Comparison of ENCODE assay signal across 29 cellular contexts in genomic region chr12:38934078-38934584, GRCh38. TPM values are rescaled to one million over a fixed set of nuclear protein-coding genes. Genes with fewer than 3 reads are reported as not detected.
"Had no signal": no experiment of that assay in that cellular context is flagged by ENCODE, and none has a peak within 500 bp of the region (broad histone marks: within the 10 kb centered on the region; RNA-seq: fewer than 3 reads in every experiment).

No MANE protein-coding gene starts in this region.

- H3K27me3 Mint-ChIP-seq: activated CD4-positive, alpha-beta T cell treated with anti-CD3 and anti-CD28 coated beads, Interleukin-2, amount 10 ng/mL, durations not matched to agents 24 days and 14 days; activated CD8-positive, alpha-beta memory T cell treated with anti-CD3 and anti-CD28 coated beads, Interleukin-2, amount 10 ng/mL, durations not matched to agents 7 days and 5 days had no signal

- H3K4me3 Mint-ChIP-seq: activated CD4-positive, alpha-beta T cell treated with anti-CD3 and anti-CD28 coated beads, Interleukin-2, amount 10 ng/mL, durations not matched to agents 24 days and 14 days; activated CD8-positive, alpha-beta memory T cell treated with anti-CD3 and anti-CD28 coated beads, Interleukin-2, amount 10 ng/mL, durations not matched to agents 7 days and 5 days; activated naive CD8-positive, alpha-beta T cell treated with anti-CD3 and anti-CD28 coated beads, Interleukin-2, amount 50 U/mL, for 24 hours; activated T-cell treated with anti-CD3 and anti-CD28 coated beads, Interleukin-2, amount 50 U/mL, for 24 hours; activated T-helper 1 cell treated with anti-CD3 and anti-CD28 coated beads, Interleukin-12 subunit alpha, Interleukin-12 subunit beta, Interleukin-2, Interleukin-4 antibody, amounts not matched to agents 30 ng/mL and 10 ng/mL and 1 ng/mL, durations not matched to agents 14 hours and 24 hours and 36 hours had no signal

- DNase-seq: activated CD4-positive, alpha-beta T cell treated with anti-CD3 and anti-CD28 coated beads, Interleukin-2, amount 10 ng/mL, durations not matched to agents 24 days and 14 days; activated CD4-positive, alpha-beta T cell treated with anti-CD3 and anti-CD28 coated beads, Interleukin-2, amount 50 U/mL, for 48 hours; activated CD4-positive, CD25-positive, alpha-beta regulatory T cell treated with anti-CD3 and anti-CD28 coated beads, Interleukin-2, amount 50 U/mL, for 72 hours; activated CD8-positive, alpha-beta memory T cell treated with anti-CD3 and anti-CD28 coated beads, Interleukin-2, amount 10 ng/mL, durations not matched to agents 7 days and 5 days; activated effector memory CD4-positive, alpha-beta T cell treated with anti-CD3 and anti-CD28 coated beads, Interleukin-2, amount 50 U/mL, for 16 hours; activated naive CD4-positive, alpha-beta T cell treated with Interleukin-2 at 50 U/mL for 16 hours; activated naive CD8-positive, alpha-beta T cell treated with anti-CD3 and anti-CD28 coated beads, Interleukin-2, amount 50 U/mL, for 24 hours; activated T-cell treated with anti-CD3 and anti-CD28 coated beads, Interleukin-2, amount 50 U/mL, for 24 hours; amniotic stem cell; body of pancreas; central memory CD4-positive, alpha-beta T cell; NCI-H1092; NCI-H1417; NCI-H1694; NCI-H2029; NCI-H2107; NCI-H2171 treated with DMSO at 0.1 percent for 48 hours; NCI-H526; NCI-H774; SHP77; SW 1271; T-helper 9 cell had no signal

- H3K27me3 ChIP-seq: ascending aorta, body of pancreas, SJSA1 had no signal

- H3K36me3 ChIP-seq: ascending aorta, SJSA1 had no signal

- H3K4me3 ChIP-seq: ascending aorta, body of pancreas, SJSA1 had no signal

- H3K4me2 ChIP-seq: KMS-11 had no signal

- H3K36me3 Mint-ChIP-seq: activated CD8-positive, alpha-beta memory T cell treated with anti-CD3 and anti-CD28 coated beads, Interleukin-2, amount 10 ng/mL, durations not matched to agents 7 days and 5 days had no signal

- H3K27ac ChIP-seq: ascending aorta, body of pancreas, KMS-11, SJSA1 had no signal

- ATAC-seq: activated CD8-positive, alpha-beta memory T cell treated with anti-CD3 and anti-CD28 coated beads, Interleukin-2, amount 10 ng/mL, durations not matched to agents 7 days and 5 days; activated naive CD8-positive, alpha-beta T cell treated with anti-CD3 and anti-CD28 coated beads, Interleukin-2, amount 50 U/mL, for 24 hours; body of pancreas; SK-N-SH treated with all-trans-retinoic acid at 6 μM for 48 hours had no signal

- H3K4me1 ChIP-seq: ascending aorta, body of pancreas, SJSA1 had no signal

- H3K27ac Mint-ChIP-seq: activated CD4-positive, alpha-beta T cell treated with anti-CD3 and anti-CD28 coated beads, Interleukin-2, amount 10 ng/mL, durations not matched to agents 24 days and 14 days; activated CD8-positive, alpha-beta memory T cell treated with anti-CD3 and anti-CD28 coated beads, Interleukin-2, amount 10 ng/mL, durations not matched to agents 7 days and 5 days; activated naive CD4-positive, alpha-beta T cell treated with anti-CD3 and anti-CD28 coated beads, Interleukin-2, amount 50 U/mL, for 72 hours; activated naive CD8-positive, alpha-beta T cell treated with anti-CD3 and anti-CD28 coated beads, Interleukin-2, amount 50 U/mL, for 24 hours; activated T-cell treated with anti-CD3 and anti-CD28 coated beads, Interleukin-2, amount 50 U/mL, for 24 hours; activated T-helper 1 cell treated with anti-CD3 and anti-CD28 coated beads, Interleukin-12 subunit alpha, Interleukin-12 subunit beta, Interleukin-2, Interleukin-4 antibody, amounts not matched to agents 30 ng/mL and 10 ng/mL and 1 ng/mL, durations not matched to agents 14 hours and 24 hours and 36 hours had no signal

RNA-seq across cellular contexts. Expression of gene CPNE8, which starts 28.7 kb away (rescaled TPM):
- total RNA-seq: OCI-LY7, SJSA1 had no signal
